In the genomic region with DNA sequence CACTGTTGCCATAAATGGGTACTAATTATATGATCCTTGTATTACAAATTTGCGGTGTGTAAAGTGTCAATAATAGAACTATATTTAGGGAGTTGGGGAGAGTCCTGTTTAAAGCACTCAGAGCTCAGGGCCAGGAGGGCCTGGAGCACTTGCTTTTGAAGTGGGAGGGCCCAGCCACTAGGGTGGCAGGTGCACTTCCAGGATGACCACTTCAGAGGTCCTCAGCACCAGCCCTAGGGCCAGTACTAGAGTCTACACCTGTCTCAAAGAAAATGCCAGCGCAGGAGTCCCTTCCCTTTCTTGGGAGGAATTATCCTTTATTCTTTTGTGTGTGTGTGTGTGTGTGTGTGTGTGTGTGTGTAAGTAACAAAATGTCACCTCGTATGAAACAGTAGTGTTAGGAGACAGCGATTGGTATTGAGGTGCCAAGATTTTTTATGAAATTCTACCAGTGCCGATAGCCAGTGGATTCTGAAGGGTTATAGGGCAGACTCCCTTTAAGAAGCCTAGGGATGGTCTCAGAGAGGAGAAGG, we compare ENCODE assay signal across 8 cellular contexts. TPM values are rescaled to one million over a fixed set of nuclear protein-coding genes. Genes with fewer than 3 reads are reported as not detected.
DNase-seq lines count a peak whose midpoint lies in the region; ATAC-seq, FAIRE-seq and TF ChIP-seq lines count a peak whose summit lies in the region.

No MANE protein-coding gene starts in this region.

- POLR2A ChIA-PET in H1 (lab: Charles Lee; ENCODE audit: partially characterized antibody) = interaction anchor here (0.7 to 3.1 kb wide), 10 partner anchors 11 to 180 kb away, joined by 3 to 15 read pairs (median 4); partner anchors contain the start of gene MYO18A

- no peak overlapping the region for H3K14ac ChIP-seq in H1 (ENCODE audit: insufficient read length)

- H3K4me1 ChIP-seq in H1 (replicated peaks in 1 of 4; ENCODE audit: control insufficient read depth in 3 of 4, insufficient read depth in 4 of 4, low read length in 3 of 4) (peaks cover 0 to 10% (median 6%) of the 10 kb centered on the region in 4 experiments; a peak in 6 of 7 replicates), parathyroid adenoma (peaks cover 11% of the 10 kb centered on the region)

- no peak overlapping the region for H2BK15ac ChIP-seq in H1 (ENCODE audit: low read length)

- H2BK120ac ChIP-seq in H1 (replicated peaks; ENCODE audit: low read depth, low read length) = no peak overlapping the region

- no peak overlapping the region for H2BK20ac ChIP-seq in H1 (ENCODE audit: low read length)

- H3K79me1 ChIP-seq in H1 (ENCODE audit: low read depth, low read length) = 0 out of 2 replicates have a peak, but pooled peaks cover 2% of the 10 kb centered on the region

- no peak overlapping the region for H3K56ac ChIP-seq in H1 (replicated peaks; ENCODE audit: insufficient read length, low read depth, low read length)

- H3K4ac ChIP-seq in H1 (replicated peaks; ENCODE audit: insufficient read length, low read depth, low read length) = no peak overlapping the region

- CTCF ChIA-PET in H1 (lab: Charles Lee; ENCODE audit: partially characterized antibody) = interaction anchor here (0.8 to 34.4 kb wide), 19 partner anchors 9 to 213 kb away, joined by 3 to 731 read pairs (median 5); partner anchors contain the start of gene MYO18A

- H2AFZ ChIP-seq in H1 (ENCODE audit: low read length) (no peak overlapping the region), parathyroid adenoma (peak overlapping the region; percentile 89)

- H3K23ac ChIP-seq in H1 (ENCODE audit: insufficient read length) = no peak overlapping the region

- in situ Hi-C loops in GM13977 (cut with MboI; ENCODE audit: low pct_unique_long_range_greater_than_20kb, low sequenced_read_pairs, unreplicated experiment) = no loop called here

- 0 out of 4 replicates have a peak, but pooled peaks cover 0 to 3% of the 10 kb centered on the region in 2 experiments for H3K79me2 ChIP-seq in H1 (ENCODE audit: control insufficient read depth in 1 of 2, insufficient read depth in 2 of 2, low read length in 2 of 2)
- H3K79me2 ChIP-seq in parathyroid adenoma = peaks cover 14% of the 10 kb centered on the region

- no peaks in the 10 kb centered on the region for H3K23me2 ChIP-seq in H1 (ENCODE audit: low read depth, low read length)

- no peak for ATAC-seq in HG02763 (IDR thresholded peaks at IDR 0.05; ENCODE audit: unreplicated experiment)

- no peak overlapping the region for H3K27ac ChIP-seq in H1 (ENCODE audit: low read depth, low read length)
- peak overlapping the region; percentile 69 for H3K27ac ChIP-seq in parathyroid adenoma

- no peak overlapping the region for H2BK5ac ChIP-seq in H1 (ENCODE audit: low read depth, low read length)

- no peak overlapping the region for H4K5ac ChIP-seq in H1 (ENCODE audit: insufficient read length, low read depth, low read length)

- FAIRE-seq in H1 (lab: Jason Lieb, UNC) = no peak

- H4K20me1 ChIP-seq in H1 (replicated peaks in 1 of 2; ENCODE audit: control insufficient read depth in 1 of 2, insufficient read depth in 2 of 2, low read length in 2 of 2) = peaks cover 0 to 6% of the 10 kb centered on the region in 2 experiments

- H3K9me3 ChIP-seq in H1 (ENCODE audit: insufficient read depth in 2 of 2, low read depth in 1 of 2, low read length in 1 of 2) (no peaks in the 10 kb centered on the region), parathyroid adenoma (ENCODE audit: control insufficient read depth, low read length) (no peaks in the 10 kb centered on the region)

- H2BK12ac ChIP-seq in H1 (ENCODE audit: low read depth, low read length) = no peak overlapping the region

- TF ChIP-seq CTCF in H1 (IDR thresholded peaks at IDR 0.05; ENCODE audit: control extremely low read depth in 1 of 3, insufficient read depth in 1 of 3, low read depth in 1 of 3, low read length in 3 of 3) (no peak), parathyroid adenoma (IDR thresholded peaks at IDR 0.05) (no peak), GM13977 (IDR thresholded peaks at IDR 0.05; ENCODE audit: extremely low read depth, insufficient read depth, missing control alignments) (no peak)

- H3K27me3 ChIP-seq in H1 (replicated peaks in 1 of 4; ENCODE audit: control insufficient read depth in 3 of 4, extremely low read depth in 1 of 4, insufficient read depth in 3 of 4, low read length in 3 of 4) (no peaks in the 10 kb centered on the region), parathyroid adenoma (ENCODE audit: control insufficient read depth, insufficient read depth, low read length) (no peaks in the 10 kb centered on the region)

- DNase-seq in DMS79 treated with DMSO at 0.1 percent for 48 hours (lab: John Stamatoyannopoulos, UW) (peak; percentile 89), NCI-H774 (lab: John Stamatoyannopoulos, UW) (peak; percentile 39), H1 (ENCODE audit: low read depth in 1 of 2, low spot score in 2 of 2) (no peak), hypothalamus (lab: John Stamatoyannopoulos, UW) (no peak), SKM-1 (lab: John Stamatoyannopoulos, UW; ENCODE audit: unreplicated experiment) (no peak), GM13977 (ENCODE audit: low spot score) (no peak)

- peak overlapping the region in 1 of 4 experiments; percentile 18; a peak in 2 of 8 replicates for H3K4me3 ChIP-seq in H1 (ENCODE audit: extremely low read depth in 1 of 4, insufficient read depth in 2 of 4, low read depth in 3 of 4, low read length in 4 of 4)
- peak overlapping the region; percentile 41 for H3K4me3 ChIP-seq in parathyroid adenoma (ENCODE audit: low read depth, low read length)

- peak overlapping the region; percentile 0 to 59 for H3K4me2 ChIP-seq in H1 (ENCODE audit: insufficient read depth in 1 of 2, low read depth in 2 of 2, low read length in 2 of 2)
- H3K4me2 ChIP-seq in parathyroid adenoma (ENCODE audit: low read length) = peak overlapping the region; percentile 58

- H3K18ac ChIP-seq in H1 (ENCODE audit: extremely low read depth, low read length) = no peak overlapping the region

- H3K36me3 ChIP-seq in H1 (ENCODE audit: control insufficient read depth in 2 of 4, insufficient read depth in 4 of 4, low read length in 3 of 4) (no peaks in the 10 kb centered on the region), parathyroid adenoma (ENCODE audit: control insufficient read depth, insufficient read depth, low read length) (no peaks in the 10 kb centered on the region)

- TF ChIP-seq RAD21 in H1 (IDR thresholded peaks at IDR 0.05 in 1 of 2, conservative IDR thresholded peaks at IDR 0.05 in 1 of 2; ENCODE audit: low read depth in 2 of 2, low read length in 2 of 2) = no peak

- no peak overlapping the region for H4K91ac ChIP-seq in H1 (replicated peaks; ENCODE audit: insufficient read length, low read length)

- no peak for TF ChIP-seq EP300 in H1 (IDR thresholded peaks at IDR 0.05; ENCODE audit: borderline replicate concordance in 1 of 2, low read depth in 2 of 2, low read length in 2 of 2)

- WGBS in H1 (ENCODE audit: extremely low coverage in 1 of 2, insufficient coverage in 1 of 2, insufficient read length in 1 of 2, insufficient replicate concordance in 2 of 2, low coverage in 1 of 2, low lambda C conversion rate in 2 of 2, missing lambda C conversion rate in 1 of 2), 2 experiments = 67% methylated on average over 5 of the region's 5 CpGs; no CpG with 5 or more reads in 1 of the 2 experiments

- H3K9ac ChIP-seq in H1 (replicated peaks in 1 of 4; ENCODE audit: extremely low read depth in 1 of 4, low read depth in 3 of 4, low read length in 3 of 4) (no peak overlapping the region), parathyroid adenoma (no peak overlapping the region)

- no peak overlapping the region for H4K8ac ChIP-seq in H1 (ENCODE audit: extremely low read depth, insufficient read depth, low read length)

- no peak overlapping the region for H2AK5ac ChIP-seq in H1 (ENCODE audit: low read depth, low read length)

- TF ChIP-seq POLR2A in H1 (IDR thresholded peaks at IDR 0.05; ENCODE audit: control extremely low read depth in 1 of 2, low read depth in 2 of 2, low read length in 2 of 2) = no peak

TF ChIP-seq in H1, 55 proteins besides CTCF, POLR2A, EP300 and RAD21:
- TF ChIP-seq CTBP2 (IDR thresholded peaks at IDR 0.05; ENCODE audit: borderline replicate concordance, insufficient read depth, insufficient read length, low read length) (no peak), SIX5 (IDR thresholded peaks at IDR 0.05; ENCODE audit: low read depth, low read length) (no peak), CHD2 (IDR thresholded peaks at IDR 0.05; ENCODE audit: low read length) (no peak), MAFK (IDR thresholded peaks at IDR 0.05; ENCODE audit: low read depth, low read length) (no peak), MAX (IDR thresholded peaks at IDR 0.05) (no peak), HDAC2 (IDR thresholded peaks at IDR 0.05; ENCODE audit: borderline replicate concordance in 1 of 2, low read depth in 2 of 2, low read length in 2 of 2) (no peak), CBX8 (IDR thresholded peaks at IDR 0.05; ENCODE audit: borderline replicate concordance, low read depth, low read length) (no peak), SUZ12 (IDR thresholded peaks at IDR 0.05; ENCODE audit: low read length) (no peak), NRF1 (IDR thresholded peaks at IDR 0.05; ENCODE audit: low read depth, low read length) (no peak), RFX5 (IDR thresholded peaks at IDR 0.05; ENCODE audit: borderline replicate concordance, low read depth, low read length) (no peak)

RNA-seq across cellular contexts. Expression of gene MYO18A, which starts 31.9 kb away (rescaled TPM):
- total RNA-seq in H1 (2021; fragmentation: NEBNext Ultra II Directional; extraction: Animal tissue kit (Norgen Biotek cat#: 25700)) = 36.6 and 43.8 TPM in 2 replicates
- 7.6 and 10.1 TPM in 2 replicates for polyA plus RNA-seq in H1 (2011; rRNA removed)
- 9.6 TPM for polyA plus RNA-seq in H1 (2011; cell fraction: cytosol; rRNA removed)
- 51.6 TPM for polyA plus RNA-seq in H1 (2011; cell fraction: nucleus; rRNA removed)
- 31.9 to 40.0 TPM (median 35.1 TPM) in 4 replicates for polyA plus RNA-seq in H1 (2012, experiment 1 of 2)
- polyA plus RNA-seq in H1 (2012, experiment 2 of 2) = 14.2 TPM
- polyA plus RNA-seq in H1 (2013, experiment 1 of 2) = 19.0 TPM
- 17.7 TPM for polyA plus RNA-seq in H1 (2013, experiment 2 of 2)
- polyA minus RNA-seq in H1 (2011; rRNA and poly(A)+ RNA removed) = 23.8 and 33.3 TPM in 2 replicates
- 17.5 TPM for polyA minus RNA-seq in H1 (2011; cell fraction: cytosol; rRNA and poly(A)+ RNA removed)
- polyA minus RNA-seq in H1 (2011; cell fraction: nucleus; rRNA and poly(A)+ RNA removed) = 36.3 TPM

Comparison
In these comparisons a context has a peak if more than half of its experiments do, and no peak if none do; other contexts are left out.
1. DNase-seq: peak in DMS79 treated with DMSO at 0.1 percent for 48 hours (single experiment) and NCI-H774 (single experiment); none in H1 (0 of 2), hypothalamus (0 of 51), SKM-1 (single experiment) and GM13977 (single experiment).